ENCODE assay signal across 22 cellular contexts in the genomic region with DNA sequence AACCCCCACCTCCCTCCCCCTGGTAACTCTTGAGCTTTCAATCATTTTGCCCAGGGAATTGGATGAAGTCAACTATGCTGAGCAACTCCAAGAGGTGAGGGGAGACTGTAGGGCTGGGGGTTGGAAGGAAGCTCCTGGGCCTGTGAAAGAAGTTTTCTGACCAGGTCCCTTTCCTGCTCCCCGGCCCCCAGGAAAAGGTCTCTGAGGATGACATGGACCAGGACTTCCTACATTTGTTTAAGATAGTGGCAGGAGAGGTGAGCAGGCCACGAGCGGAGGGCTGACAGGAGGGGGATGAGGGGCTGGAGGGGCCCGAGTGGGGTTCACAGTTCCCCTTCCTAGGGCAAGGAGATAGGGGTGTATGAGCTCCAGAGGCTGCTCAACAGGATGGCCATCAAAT. TPM values are rescaled to one million over a fixed set of nuclear protein-coding genes. Genes with fewer than 3 reads are reported as not detected.
DNase-seq lines count a peak whose midpoint lies in the region; ATAC-seq, FAIRE-seq and TF ChIP-seq lines count a peak whose summit lies in the region.
"Had no signal": no experiment of that assay in that cellular context is flagged by ENCODE, and none has a peak within 500 bp of the region (broad histone marks: within the 10 kb centered on the region; RNA-seq: fewer than 3 reads in every experiment).

No MANE protein-coding gene starts in this region.

- peaks cover 10% of the 10 kb centered on the region; the same call in 1 of the 2 replicates for H3K23me2 ChIP-seq in H1 (ENCODE audit: low read depth, low read length)

- TF ChIP-seq POLR2A in H1 (IDR thresholded peaks at IDR 0.05; ENCODE audit: control extremely low read depth in 1 of 2, low read depth in 2 of 2, low read length in 2 of 2) (no peak), spleen (IDR thresholded peaks at IDR 0.05) (no peak), tibial nerve (IDR thresholded peaks at IDR 0.05) (no peak)

- H3K18ac ChIP-seq in H1 (ENCODE audit: extremely low read depth, low read length), result no peak overlapping the region

- POLR2A ChIA-PET in H1 (lab: Charles Lee; ENCODE audit: partially characterized antibody), result interaction anchor here (0.8 to 2.2 kb wide), 11 partner anchors 13 to 76 kb away, joined by 3 to 9 read pairs (median 4); a partner anchor contains a TSS

- TF ChIP-seq RAD21 in H1 (IDR thresholded peaks at IDR 0.05 in 1 of 2, conservative IDR thresholded peaks at IDR 0.05 in 1 of 2; ENCODE audit: low read depth in 2 of 2, low read length in 2 of 2), result no peak

- H3K36me3 Mint-ChIP-seq in activated CD8-positive, alpha-beta memory T cell treated with anti-CD3 and anti-CD28 coated beads, Interleukin-2, amount 10 ng/mL, durations not matched to agents 7 days and 5 days, result no peaks in the 10 kb centered on the region
- no peaks in the 10 kb centered on the region for H3K36me3 Mint-ChIP-seq in stimulated activated naive B cell treated with anti-CD40 and anti-IgM and Interleukin-4, amounts not matched to agents 10 μg/mL and 1 μg/mL and 100 μg/mL, for 72 hours
- H3K36me3 Mint-ChIP-seq: CD14-positive monocyte; CD4-positive, alpha-beta memory T cell had no signal

- no peaks in the 10 kb centered on the region for H3K9me3 Mint-ChIP-seq in activated CD8-positive, alpha-beta memory T cell treated with anti-CD3 and anti-CD28 coated beads, Interleukin-2, amount 10 ng/mL, durations not matched to agents 7 days and 5 days (ENCODE audit: low read depth)
- H3K9me3 Mint-ChIP-seq in stimulated activated naive B cell treated with anti-CD40 and anti-IgM and Interleukin-4, amounts not matched to agents 10 μg/mL and 1 μg/mL and 100 μg/mL, for 72 hours, result no peaks in the 10 kb centered on the region
- H3K9me3 Mint-ChIP-seq: CD14-positive monocyte; CD4-positive, alpha-beta memory T cell had no signal

- CTCF ChIA-PET in activated CD8-positive, alpha-beta memory T cell treated with anti-CD3 and anti-CD28 coated beads, Interleukin-2, amount 10 ng/mL, durations not matched to agents 7 days and 5 days (lab: Charles Lee), result interaction anchor here (1.2 kb wide), 2 partner anchors 62 to 67 kb away, joined by 4 read pairs; a partner anchor contains a TSS
- CTCF ChIA-PET in H1 (lab: Charles Lee; ENCODE audit: partially characterized antibody), result interaction anchor here (0.6 to 10.8 kb wide), 5 partner anchors 15 to 1054 kb away, joined by 3 to 287 read pairs (median 3); a partner anchor contains a TSS

- H2BK120ac ChIP-seq in H1 (replicated peaks; ENCODE audit: low read depth, low read length), result no peak overlapping the region

- no peak overlapping the region for H3K4me3 Mint-ChIP-seq in activated CD8-positive, alpha-beta memory T cell treated with anti-CD3 and anti-CD28 coated beads, Interleukin-2, amount 10 ng/mL, durations not matched to agents 7 days and 5 days
- H3K4me3 Mint-ChIP-seq in stimulated activated naive B cell treated with anti-CD40 and anti-IgM and Interleukin-4, amounts not matched to agents 10 μg/mL and 1 μg/mL and 100 μg/mL, for 72 hours, result no peak overlapping the region
- H3K4me3 Mint-ChIP-seq: CD14-positive monocyte; CD4-positive, alpha-beta memory T cell had no signal

- H3K4me3 ChIP-seq in H1 (ENCODE audit: extremely low read depth in 1 of 4, insufficient read depth in 2 of 4, low read depth in 3 of 4, low read length in 4 of 4) (no peak overlapping the region), spleen (no peak overlapping the region), tibial nerve (no peak overlapping the region)
- H3K4me3 ChIP-seq: BLaER1 had no signal

- no peak overlapping the region for H4K5ac ChIP-seq in H1 (ENCODE audit: insufficient read length, low read depth, low read length)

- no peak for TF ChIP-seq CTCF in H1 (IDR thresholded peaks at IDR 0.05; ENCODE audit: control extremely low read depth in 1 of 3, insufficient read depth in 1 of 3, low read depth in 1 of 3, low read length in 3 of 3)
- no peak for TF ChIP-seq CTCF in spleen (IDR thresholded peaks at IDR 0.05 in 8 of 11, conservative IDR thresholded peaks at IDR 0.05 in 3 of 11)
- TF ChIP-seq CTCF in tibial nerve (IDR thresholded peaks at IDR 0.05), result no peak

- H4K20me1 ChIP-seq in H1 (replicated peaks in 1 of 2; ENCODE audit: control insufficient read depth in 1 of 2, insufficient read depth in 2 of 2, low read length in 2 of 2), result no peaks in the 10 kb centered on the region
- H4K20me1 ChIP-seq: BLaER1 had no signal

- intact Hi-C loops in spleen (cut with DNase I; ENCODE audit: low total_unique reads), result no loop called here

- no peak overlapping the region for H3K9ac ChIP-seq in H1 (replicated peaks in 1 of 4; ENCODE audit: extremely low read depth in 1 of 4, low read depth in 3 of 4, low read length in 3 of 4)
- H3K9ac ChIP-seq: BLaER1 had no signal

- H2AK5ac ChIP-seq in H1 (ENCODE audit: low read depth, low read length), result no peak overlapping the region

- H4K8ac ChIP-seq in H1 (ENCODE audit: extremely low read depth, insufficient read depth, low read length), result no peak overlapping the region

- H3K27ac Mint-ChIP-seq in activated CD8-positive, alpha-beta memory T cell treated with anti-CD3 and anti-CD28 coated beads, Interleukin-2, amount 10 ng/mL, durations not matched to agents 7 days and 5 days, result no peak overlapping the region
- no peak overlapping the region for H3K27ac Mint-ChIP-seq in stimulated activated naive B cell treated with anti-CD40 and anti-IgM and Interleukin-4, amounts not matched to agents 10 μg/mL and 1 μg/mL and 100 μg/mL, for 72 hours

- H4K91ac ChIP-seq in H1 (replicated peaks; ENCODE audit: insufficient read length, low read length), result no peak overlapping the region

- no peak overlapping the region for H2AFZ ChIP-seq in H1 (ENCODE audit: low read length)

- no peaks in the 10 kb centered on the region for H3K79me2 ChIP-seq in H1 (ENCODE audit: control insufficient read depth in 1 of 2, insufficient read depth in 2 of 2, low read length in 2 of 2)

- 0 out of 2 replicates have a peak overlapping the region, but pooled peaks have one; percentile 27 for H2BK12ac ChIP-seq in H1 (ENCODE audit: low read depth, low read length)

- DNase-seq in activated CD8-positive, alpha-beta memory T cell treated with anti-CD3 and anti-CD28 coated beads, Interleukin-2, amount 10 ng/mL, durations not matched to agents 7 days and 5 days, result no peak
- DNase-seq in activated CD8-positive, alpha-beta memory T cell treated with anti-CD3 and anti-CD28 coated beads for 24 hours, result no peak
- DNase-seq in NAMALWA (ENCODE audit: low spot score) (peak; percentile 25), H1 (ENCODE audit: low read depth in 1 of 2, low spot score in 2 of 2) (no peak), spleen (peak; percentile 47), tibial nerve (ENCODE audit: low spot score in 2 of 2) (no peak)
- no peak for DNase-seq in stimulated activated naive B cell treated with anti-CD40 and anti-IgM and Interleukin-4, amounts not matched to agents 10 μg/mL and 1 μg/mL and 100 μg/mL, for 72 hours
- DNase-seq: 8988T; CD4-positive, alpha-beta memory T cell; DMS153; DMS79; GF-D8; HCEC 1CT had no signal

- no peak overlapping the region for H3K56ac ChIP-seq in H1 (replicated peaks; ENCODE audit: insufficient read length, low read depth, low read length)

- no peak overlapping the region for H2BK15ac ChIP-seq in H1 (ENCODE audit: low read length)

- H3K27me3 Mint-ChIP-seq in activated CD8-positive, alpha-beta memory T cell treated with anti-CD3 and anti-CD28 coated beads, Interleukin-2, amount 10 ng/mL, durations not matched to agents 7 days and 5 days, result peaks cover 2% of the 10 kb centered on the region
- peaks cover 12 to 17% of the 10 kb centered on the region in 2 donors for H3K27me3 Mint-ChIP-seq in stimulated activated naive B cell treated with anti-CD40 and anti-IgM and Interleukin-4, amounts not matched to agents 10 μg/mL and 1 μg/mL and 100 μg/mL, for 72 hours
- H3K27me3 Mint-ChIP-seq: CD4-positive, alpha-beta memory T cell had no signal

- peak; percentile 13 for ATAC-seq in activated CD8-positive, alpha-beta memory T cell treated with anti-CD3 and anti-CD28 coated beads, Interleukin-2, amount 10 ng/mL, durations not matched to agents 7 days and 5 days
- ATAC-seq in stimulated activated naive B cell treated with anti-CD40 and anti-IgM and Interleukin-4, amounts not matched to agents 10 μg/mL and 1 μg/mL and 100 μg/mL, for 72 hours (replicated peaks), result no peak

- H3K27me3 ChIP-seq in H1 (replicated peaks in 1 of 4; ENCODE audit: control insufficient read depth in 3 of 4, extremely low read depth in 1 of 4, insufficient read depth in 3 of 4, low read length in 3 of 4) (no peaks in the 10 kb centered on the region), spleen (replicated peaks in 1 of 7) (peaks cover 0 to 19% (median 0%) of the 10 kb centered on the region in 7 donors), tibial nerve (no peaks in the 10 kb centered on the region)
- H3K27me3 ChIP-seq: BLaER1 had no signal

- no peak overlapping the region for H3K4me2 ChIP-seq in H1 (ENCODE audit: insufficient read depth in 1 of 2, low read depth in 2 of 2, low read length in 2 of 2)
- H3K4me2 ChIP-seq: BLaER1 had no signal

- H3K79me1 ChIP-seq in H1 (ENCODE audit: low read depth, low read length), result no peaks in the 10 kb centered on the region

- FAIRE-seq in H1 (lab: Jason Lieb, UNC), result no peak
- FAIRE-seq: GM19239 had no signal

- no peak overlapping the region for H3K4ac ChIP-seq in H1 (replicated peaks; ENCODE audit: insufficient read length, low read depth, low read length)

- H3K9me3 ChIP-seq in H1 (ENCODE audit: insufficient read depth in 2 of 2, low read depth in 1 of 2, low read length in 1 of 2) (no peaks in the 10 kb centered on the region), spleen (no peaks in the 10 kb centered on the region), tibial nerve (no peaks in the 10 kb centered on the region)
- H3K9me3 ChIP-seq: BLaER1 had no signal

- no peak overlapping the region for H3K14ac ChIP-seq in H1 (ENCODE audit: insufficient read length)

- 86% methylated on average over 4 of the region's 4 CpGs; no CpG with 5 or more reads in 1 of the 2 experiments for WGBS in H1 (ENCODE audit: extremely low coverage in 1 of 2, insufficient coverage in 1 of 2, insufficient read length in 1 of 2, insufficient replicate concordance in 2 of 2, low coverage in 1 of 2, low lambda C conversion rate in 2 of 2, missing lambda C conversion rate in 1 of 2), 2 experiments
- WGBS in spleen, 5 donors, result 76 to 92% (median 82%) methylated on average over 4 of the region's 4 CpGs
- 92 to 95% methylated on average over 4 of the region's 4 CpGs for WGBS in tibial nerve, 2 donors

- peaks cover 21% of the 10 kb centered on the region for H3K4me1 Mint-ChIP-seq in activated CD8-positive, alpha-beta memory T cell treated with anti-CD3 and anti-CD28 coated beads, Interleukin-2, amount 10 ng/mL, durations not matched to agents 7 days and 5 days
- peaks cover 13 to 16% of the 10 kb centered on the region in 2 donors for H3K4me1 Mint-ChIP-seq in stimulated activated naive B cell treated with anti-CD40 and anti-IgM and Interleukin-4, amounts not matched to agents 10 μg/mL and 1 μg/mL and 100 μg/mL, for 72 hours

- H3K36me3 ChIP-seq in H1 (ENCODE audit: control insufficient read depth in 2 of 4, insufficient read depth in 4 of 4, low read length in 3 of 4) (no peaks in the 10 kb centered on the region), spleen (no peaks in the 10 kb centered on the region), tibial nerve (no peaks in the 10 kb centered on the region)
- H3K36me3 ChIP-seq: BLaER1 had no signal

- H3K4me1 ChIP-seq in H1 (replicated peaks in 1 of 4; ENCODE audit: control insufficient read depth in 3 of 4, insufficient read depth in 4 of 4, low read length in 3 of 4) (peaks cover 2 to 15% (median 3%) of the 10 kb centered on the region in 4 experiments; a peak in 5 of 7 replicates), spleen (peaks cover 3 to 30% (median 12%) of the 10 kb centered on the region in 6 donors), tibial nerve (peaks cover 0 to 17% (median 0%) of the 10 kb centered on the region in 4 donors)

- H2BK20ac ChIP-seq in H1 (ENCODE audit: low read length), result no peak overlapping the region

- no peak overlapping the region for H2BK5ac ChIP-seq in H1 (ENCODE audit: low read depth, low read length)

- TF ChIP-seq EP300 in H1 (IDR thresholded peaks at IDR 0.05; ENCODE audit: borderline replicate concordance in 1 of 2, low read depth in 2 of 2, low read length in 2 of 2) (no peak), tibial nerve (IDR thresholded peaks at IDR 0.05) (no peak)

- no peak overlapping the region for H3K23ac ChIP-seq in H1 (ENCODE audit: insufficient read length)

- H3K27ac ChIP-seq in H1 (ENCODE audit: low read depth, low read length) (no peak overlapping the region), spleen (no peak overlapping the region), tibial nerve (no peak overlapping the region)
- H3K27ac ChIP-seq: BLaER1, HL-60 had no signal

RNA-seq across cellular contexts. Expression of a gene that starts 21.8 kb away (rescaled TPM):
- not detected for total RNA-seq in activated CD8-positive, alpha-beta memory T cell treated with anti-CD3 and anti-CD28 coated beads, Interleukin-2, amount 10 ng/mL, durations not matched to agents 7 days and 5 days
- 0.97 and 1.2 TPM in 2 replicates for total RNA-seq in H1 (2021; fragmentation: NEBNext Ultra II Directional; extraction: Animal tissue kit (Norgen Biotek cat#: 25700))
- polyA plus RNA-seq in H1 (2011; rRNA removed), result 0.95 and 1.8 TPM in 2 replicates
- polyA plus RNA-seq in H1 (2011; cell fraction: cytosol; rRNA removed), result 1.4 TPM
- 7.7 TPM for polyA plus RNA-seq in H1 (2011; cell fraction: nucleus; rRNA removed)
- 1.0 to 1.9 TPM (median 1.2 TPM) in 4 replicates for polyA plus RNA-seq in H1 (2012, experiment 1 of 2)
- 0.92 TPM for polyA plus RNA-seq in H1 (2012, experiment 2 of 2)
- polyA plus RNA-seq in H1 (2013, experiment 1 of 2), result 1.2 TPM
- polyA plus RNA-seq in H1 (2013, experiment 2 of 2), result 0.99 TPM
- polyA minus RNA-seq in H1 (2011; rRNA and poly(A)+ RNA removed), result 1.0 and 1.2 TPM in 2 replicates
- polyA minus RNA-seq in H1 (2011; cell fraction: cytosol; rRNA and poly(A)+ RNA removed), result 1.2 TPM
- polyA minus RNA-seq in H1 (2011; cell fraction: nucleus; rRNA and poly(A)+ RNA removed), result 1.3 TPM
- total RNA-seq in spleen, result under 1 TPM in 4 of 7 donors, not detected in 3; 0.13 to 0.26 (median 0.20) TPM
- under 1 TPM; 0.12 to 0.19 (median 0.17) TPM for polyA plus RNA-seq in spleen
- 1 to 10 TPM in 3 of 4 donors, under 1 TPM in 1; 0.21 to 6.5 (median 4.2) TPM for total RNA-seq in tibial nerve
- total RNA-seq: A673; CD4-positive, alpha-beta memory T cell; Daoy; H4; HT1080 had no signal
- polyA plus RNA-seq: CD14-positive monocyte; CD4-positive, alpha-beta memory T cell had no signal

RNA-seq across cellular contexts. Expression of a gene that starts 36.3 kb away (rescaled TPM):
- total RNA-seq in activated CD8-positive, alpha-beta memory T cell treated with anti-CD3 and anti-CD28 coated beads, Interleukin-2, amount 10 ng/mL, durations not matched to agents 7 days and 5 days, result not detected
- 4.7 and 5.2 TPM in 2 replicates for total RNA-seq in H1 (2021; fragmentation: NEBNext Ultra II Directional; extraction: Animal tissue kit (Norgen Biotek cat#: 25700))
- polyA plus RNA-seq in H1 (2011; rRNA removed), result 5.3 and 6.9 TPM in 2 replicates
- polyA plus RNA-seq in H1 (2011; cell fraction: cytosol; rRNA removed), result 6.9 TPM
- polyA plus RNA-seq in H1 (2011; cell fraction: nucleus; rRNA removed), result 8.2 TPM
- 7.5 to 8.9 TPM (median 7.9 TPM) in 4 replicates for polyA plus RNA-seq in H1 (2012, experiment 1 of 2)
- polyA plus RNA-seq in H1 (2012, experiment 2 of 2), result 9.3 TPM
- 10.1 TPM for polyA plus RNA-seq in H1 (2013, experiment 1 of 2)
- 10.6 TPM for polyA plus RNA-seq in H1 (2013, experiment 2 of 2)
- polyA minus RNA-seq in H1 (2011; rRNA and poly(A)+ RNA removed), result 3.2 and 3.8 TPM in 2 replicates
- polyA minus RNA-seq in H1 (2011; cell fraction: cytosol; rRNA and poly(A)+ RNA removed), result 5.0 TPM
- 5.1 TPM for polyA minus RNA-seq in H1 (2011; cell fraction: nucleus; rRNA and poly(A)+ RNA removed)
- total RNA-seq in spleen, result 1 to 10 TPM in 3 of 7 donors, under 1 TPM in 3, not detected in 1; 0.34 to 1.5 (median 0.87) TPM
- polyA plus RNA-seq in spleen, result 1 to 10 TPM in 1 of 3 donors, under 1 TPM in 1, not detected in 1; 0.42 to 1.4 TPM
- not detected for total RNA-seq in tibial nerve
- total RNA-seq: A673; CD4-positive, alpha-beta memory T cell; Daoy; H4; HT1080 had no signal
- polyA plus RNA-seq: AG04450; CD14-positive monocyte; CD4-positive, alpha-beta memory T cell had no signal

RNA-seq across cellular contexts. Expression of a gene that starts 43.0 kb away (rescaled TPM):
- 10 to 100 TPM; 39.8 to 49.9 TPM for total RNA-seq in activated CD8-positive, alpha-beta memory T cell treated with anti-CD3 and anti-CD28 coated beads, Interleukin-2, amount 10 ng/mL, durations not matched to agents 7 days and 5 days
- total RNA-seq in H1 (2021; fragmentation: NEBNext Ultra II Directional; extraction: Animal tissue kit (Norgen Biotek cat#: 25700)), result 187 and 196 TPM in 2 replicates
- polyA plus RNA-seq in H1 (2011; rRNA removed) (558 and 626 TPM in 2 replicates), spleen (10 to 100 TPM in 1 of 3 donors, 1 to 10 TPM in 2; 8.5 to 18.4 (median 9.2) TPM)
- 409 TPM for polyA plus RNA-seq in H1 (2011; cell fraction: cytosol; rRNA removed)
- 636 TPM for polyA plus RNA-seq in H1 (2011; cell fraction: nucleus; rRNA removed)
- 210 to 268 TPM (median 256 TPM) in 4 replicates for polyA plus RNA-seq in H1 (2012, experiment 1 of 2)
- polyA plus RNA-seq in H1 (2012, experiment 2 of 2), result 267 TPM
- polyA plus RNA-seq in H1 (2013, experiment 1 of 2), result 396 TPM
- polyA plus RNA-seq in H1 (2013, experiment 2 of 2), result 418 TPM
- 456 and 664 TPM in 2 replicates for polyA minus RNA-seq in H1 (2011; rRNA and poly(A)+ RNA removed)
- 124 TPM for polyA minus RNA-seq in H1 (2011; cell fraction: cytosol; rRNA and poly(A)+ RNA removed)
- 168 TPM for polyA minus RNA-seq in H1 (2011; cell fraction: nucleus; rRNA and poly(A)+ RNA removed)
- total RNA-seq in spleen (10 to 100 TPM; 28.3 to 49.4 (median 33.7) TPM), tibial nerve (10 to 100 TPM; 51.4 to 83.1 (median 63.8) TPM)

RNA-seq across cellular contexts. Expression of a gene that starts 53.1 kb away (rescaled TPM):
- 10 to 100 TPM; 11.1 to 11.6 TPM for total RNA-seq in activated CD8-positive, alpha-beta memory T cell treated with anti-CD3 and anti-CD28 coated beads, Interleukin-2, amount 10 ng/mL, durations not matched to agents 7 days and 5 days
- total RNA-seq in H1 (2021; fragmentation: NEBNext Ultra II Directional; extraction: Animal tissue kit (Norgen Biotek cat#: 25700)), result 60.5 and 61.1 TPM in 2 replicates
- polyA plus RNA-seq in H1 (2011; rRNA removed) (96.8 and 110 TPM in 2 replicates), spleen (1 to 10 TPM; 2.8 to 8.5 (median 3.5) TPM)
- 71.4 TPM for polyA plus RNA-seq in H1 (2011; cell fraction: cytosol; rRNA removed)
- 196 TPM for polyA plus RNA-seq in H1 (2011; cell fraction: nucleus; rRNA removed)
- 37.4 to 68.7 TPM (median 63.1 TPM) in 4 replicates for polyA plus RNA-seq in H1 (2012, experiment 1 of 2)
- polyA plus RNA-seq in H1 (2012, experiment 2 of 2), result 49.0 TPM
- polyA plus RNA-seq in H1 (2013, experiment 1 of 2), result 64.8 TPM
- polyA plus RNA-seq in H1 (2013, experiment 2 of 2), result 66.3 TPM
- polyA minus RNA-seq in H1 (2011; rRNA and poly(A)+ RNA removed), result 116 and 125 TPM in 2 replicates
- 46.4 TPM for polyA minus RNA-seq in H1 (2011; cell fraction: cytosol; rRNA and poly(A)+ RNA removed)
- 41.6 TPM for polyA minus RNA-seq in H1 (2011; cell fraction: nucleus; rRNA and poly(A)+ RNA removed)
- total RNA-seq in spleen (10 to 100 TPM; 12.3 to 24.8 (median 19.4) TPM), tibial nerve (10 to 100 TPM; 18.6 to 34.5 (median 27.6) TPM)

RNA-seq across cellular contexts. Expression of a gene that starts 53.2 kb away (rescaled TPM):
- total RNA-seq in activated CD8-positive, alpha-beta memory T cell treated with anti-CD3 and anti-CD28 coated beads, Interleukin-2, amount 10 ng/mL, durations not matched to agents 7 days and 5 days, result 10 to 100 TPM; 45.8 to 47.5 TPM
- 81.8 and 82.0 TPM in 2 replicates for total RNA-seq in H1 (2021; fragmentation: NEBNext Ultra II Directional; extraction: Animal tissue kit (Norgen Biotek cat#: 25700))
- 97.1 and 105 TPM in 2 replicates for polyA plus RNA-seq in H1 (2011; rRNA removed)
- polyA plus RNA-seq in H1 (2011; cell fraction: cytosol; rRNA removed), result 93.0 TPM
- polyA plus RNA-seq in H1 (2011; cell fraction: nucleus; rRNA removed), result 84.9 TPM
- 102 to 123 TPM (median 115 TPM) in 4 replicates for polyA plus RNA-seq in H1 (2012, experiment 1 of 2)
- polyA plus RNA-seq in H1 (2012, experiment 2 of 2), result 122 TPM
- polyA plus RNA-seq in H1 (2013, experiment 1 of 2), result 81.1 TPM
- polyA plus RNA-seq in H1 (2013, experiment 2 of 2), result 86.4 TPM
- polyA minus RNA-seq in H1 (2011; rRNA and poly(A)+ RNA removed), result 32.7 and 33.0 TPM in 2 replicates
- polyA minus RNA-seq in H1 (2011; cell fraction: cytosol; rRNA and poly(A)+ RNA removed), result 28.1 TPM
- polyA minus RNA-seq in H1 (2011; cell fraction: nucleus; rRNA and poly(A)+ RNA removed), result 20.0 TPM
- 10 to 100 TPM; 20.2 to 31.7 (median 23.8) TPM for total RNA-seq in spleen
- 10 to 100 TPM; 34.8 to 55.3 (median 41.4) TPM for polyA plus RNA-seq in spleen
- total RNA-seq in tibial nerve, result 10 to 100 TPM in 3 of 4 donors, 1 to 10 TPM in 1; 8.8 to 36.6 (median 18.9) TPM

Comparison
In these comparisons a context has a peak if more than half of its experiments do, and no peak if none do; other contexts are left out.
1. DNase-seq: peak in NAMALWA (single experiment) and spleen (single experiment); none in activated CD8-positive, alpha-beta memory T cell treated with anti-CD3 and anti-CD28 coated beads, Interleukin-2, amount 10 ng/mL, durations not matched to agents 7 days and 5 days (single experiment), activated CD8-positive, alpha-beta memory T cell treated with anti-CD3 and anti-CD28 coated beads for 24 hours (single experiment), H1 (0 of 2), stimulated activated naive B cell treated with anti-CD40 and anti-IgM and Interleukin-4, amounts not matched to agents 10 μg/mL and 1 μg/mL and 100 μg/mL, for 72 hours (single experiment) and tibial nerve (0 of 2).